In genomic region chrX:53717205-53717604, GRCh38 we compare ENCODE assay signal across 15 cellular contexts. TPM values are rescaled to one million over a fixed set of nuclear protein-coding genes. Genes with fewer than 3 reads are reported as not detected.
A peak's percentile ranks its signal among the peaks of the same experiment; 100 is the strongest.
DNase-seq lines count a peak whose midpoint lies in the region; ATAC-seq and TF ChIP-seq lines count a peak whose summit lies in the region.
"Had no signal": no experiment of that assay in that cellular context is flagged by ENCODE, and none has a peak within 500 bp of the region (broad histone marks: within the 10 kb centered on the region; RNA-seq: fewer than 3 reads in every experiment).

No MANE protein-coding gene starts in this region.

- peak; percentile 19 for DNase-seq in activated CD4-positive, alpha-beta T cell treated with anti-CD3 and anti-CD28 coated beads for 36 hours
- DNase-seq in activated CD4-positive, alpha-beta T cell treated with anti-CD3 and anti-CD28 coated beads for 4 hours, result no peak
- DNase-seq in PC-3 (no peak), NCI-H446 (lab: John Stamatoyannopoulos, UW) (no peak), right cardiac atrium (no peak)
- peak; percentile 10 for DNase-seq in activated naive CD8-positive, alpha-beta T cell treated with anti-CD3 and anti-CD28 coated beads for 36 hours
- no peak for DNase-seq in stimulated activated effector memory CD8-positive, alpha-beta T cell treated with anti-CD3 and anti-CD28 coated beads, Interleukin-12 subunit alpha, Interleukin-12 subunit beta, amount 100 ng/mL, for 72 hours (ENCODE audit: low spot score in 2 of 2)
- DNase-seq: body of pancreas, heart left ventricle, midbrain, NCI-H69, right lobe of liver had no signal

- H3K4me1 ChIP-seq in PC-3 (ENCODE audit: insufficient read depth, low read length), result peaks cover 54% of the 10 kb centered on the region
- H3K4me1 ChIP-seq in right cardiac atrium (ENCODE audit: control insufficient read depth, insufficient read depth, low read length), result no peaks in the 10 kb centered on the region
- H3K4me1 ChIP-seq: body of pancreas, right lobe of liver had no signal

- H3K9me3 Mint-ChIP-seq in activated CD4-positive, alpha-beta T cell treated with anti-CD3 and anti-CD28 coated beads for 36 hours (ENCODE audit: low read depth), result no peaks in the 10 kb centered on the region
- peaks cover 2% of the 10 kb centered on the region for H3K9me3 Mint-ChIP-seq in activated naive CD8-positive, alpha-beta T cell treated with anti-CD3 and anti-CD28 coated beads for 36 hours
- no peaks in the 10 kb centered on the region for H3K9me3 Mint-ChIP-seq in stimulated activated effector memory CD8-positive, alpha-beta T cell treated with anti-CD3 and anti-CD28 coated beads, Interleukin-12 subunit alpha, Interleukin-12 subunit beta, amount 100 ng/mL, for 72 hours

- no peaks in the 10 kb centered on the region for H3K79me2 ChIP-seq in PC-3 (ENCODE audit: low read length)

- H4K20me1 ChIP-seq in PC-3 (ENCODE audit: low read length), result no peaks in the 10 kb centered on the region

- no TSS peak for BruUV-seq in PC-3 (replicated peaks; lab: Mats Ljungman, UMichigan)

- no peaks in the 10 kb centered on the region for H3K9me3 ChIP-seq in PC-3 (ENCODE audit: low read length)
- no peaks in the 10 kb centered on the region for H3K9me3 ChIP-seq in right cardiac atrium (ENCODE audit: control insufficient read depth, low read length)
- H3K9me3 ChIP-seq: body of pancreas, heart left ventricle, right lobe of liver, tibial nerve had no signal

- H3K4me3 ChIP-seq in PC-3 (ENCODE audit: low read length) (no peak overlapping the region), right cardiac atrium (ENCODE audit: low read length) (no peak overlapping the region)
- H3K4me3 ChIP-seq: body of pancreas, heart left ventricle, right lobe of liver, tibial nerve had no signal

- peak overlapping the region; percentile 96 for H3K27ac Mint-ChIP-seq in activated CD4-positive, alpha-beta T cell treated with anti-CD3 and anti-CD28 coated beads for 36 hours
- H3K27ac Mint-ChIP-seq in activated naive CD8-positive, alpha-beta T cell treated with anti-CD3 and anti-CD28 coated beads for 36 hours, result peak overlapping the region; percentile 97
- H3K27ac Mint-ChIP-seq in stimulated activated effector memory CD8-positive, alpha-beta T cell treated with anti-CD3 and anti-CD28 coated beads, Interleukin-12 subunit alpha, Interleukin-12 subunit beta, amount 100 ng/mL, for 72 hours, result peak overlapping the region; percentile 98

- H3K4me2 ChIP-seq in PC-3 (ENCODE audit: low read length), result no peak overlapping the region; the same call in 1 of the 2 replicates

- POLR2A ChIA-PET in activated CD4-positive, alpha-beta T cell treated with anti-CD3 and anti-CD28 coated beads for 36 hours (lab: Charles Lee), result interaction anchor here (2.2 to 4.6 kb wide), 2 partner anchors 31 to 33 kb away, joined by 10 to 42 read pairs; partner anchors contain the start of gene HUWE1
- POLR2A ChIA-PET in PC-3 (lab: Charles Lee; ENCODE audit: unreplicated experiment), result no interaction called here

- H3K27me3 Mint-ChIP-seq in activated CD4-positive, alpha-beta T cell treated with anti-CD3 and anti-CD28 coated beads for 36 hours, result no peaks in the 10 kb centered on the region
- no peaks in the 10 kb centered on the region for H3K27me3 Mint-ChIP-seq in activated naive CD8-positive, alpha-beta T cell treated with anti-CD3 and anti-CD28 coated beads for 36 hours

- peaks cover 25% of the 10 kb centered on the region for H3K36me3 Mint-ChIP-seq in activated CD4-positive, alpha-beta T cell treated with anti-CD3 and anti-CD28 coated beads for 36 hours (ENCODE audit: low read depth)
- peaks cover 9% of the 10 kb centered on the region for H3K36me3 Mint-ChIP-seq in activated naive CD8-positive, alpha-beta T cell treated with anti-CD3 and anti-CD28 coated beads for 36 hours
- peaks cover 46% of the 10 kb centered on the region for H3K36me3 Mint-ChIP-seq in stimulated activated effector memory CD8-positive, alpha-beta T cell treated with anti-CD3 and anti-CD28 coated beads, Interleukin-12 subunit alpha, Interleukin-12 subunit beta, amount 100 ng/mL, for 72 hours

- WGBS in right cardiac atrium, result 58% methylated on average over 2 of the region's 2 CpGs

- H3K27me3 ChIP-seq in PC-3 (ENCODE audit: low read length), result no peaks in the 10 kb centered on the region
- no peaks in the 10 kb centered on the region for H3K27me3 ChIP-seq in right cardiac atrium (ENCODE audit: control insufficient read depth, insufficient read depth)
- H3K27me3 ChIP-seq: body of pancreas, right lobe of liver, tibial nerve had no signal

- no peak overlapping the region for H2AFZ ChIP-seq in PC-3 (ENCODE audit: low read length)

- no peaks in the 10 kb centered on the region for H3K9me2 ChIP-seq in PC-3 (replicated peaks; ENCODE audit: low read length)

- H3F3A ChIP-seq in PC-3 (ENCODE audit: low read length, unreplicated experiment), result peaks cover 4% of the 10 kb centered on the region

- peak; percentile 30 for ATAC-seq in activated CD4-positive, alpha-beta T cell treated with anti-CD3 and anti-CD28 coated beads for 36 hours
- ATAC-seq in PC-3, result no peak
- ATAC-seq in stimulated activated effector memory CD8-positive, alpha-beta T cell treated with anti-CD3 and anti-CD28 coated beads, Interleukin-12 subunit alpha, Interleukin-12 subunit beta, amount 100 ng/mL, for 72 hours, result peak; percentile 64
- no peak for ATAC-seq in right cardiac atrium
- no peak for ATAC-seq in GM18519 (IDR thresholded peaks at IDR 0.05; ENCODE audit: low FRiP score, unreplicated experiment)
- ATAC-seq: body of pancreas, heart left ventricle, right lobe of liver had no signal

- H3K4me1 Mint-ChIP-seq in activated CD4-positive, alpha-beta T cell treated with anti-CD3 and anti-CD28 coated beads for 36 hours, result peaks cover 39% of the 10 kb centered on the region
- H3K4me1 Mint-ChIP-seq in activated naive CD8-positive, alpha-beta T cell treated with anti-CD3 and anti-CD28 coated beads for 36 hours, result peaks cover 40% of the 10 kb centered on the region
- peaks cover 35% of the 10 kb centered on the region for H3K4me1 Mint-ChIP-seq in stimulated activated effector memory CD8-positive, alpha-beta T cell treated with anti-CD3 and anti-CD28 coated beads, Interleukin-12 subunit alpha, Interleukin-12 subunit beta, amount 100 ng/mL, for 72 hours

- H3K27ac ChIP-seq in PC-3 (ENCODE audit: low read length), result peak overlapping the region; percentile 89
- H3K27ac ChIP-seq in right cardiac atrium (ENCODE audit: low read length), result no peak overlapping the region
- H3K27ac ChIP-seq: 22Rv1, body of pancreas, right lobe of liver, tibial nerve had no signal

- no peaks in the 10 kb centered on the region for H3K36me3 ChIP-seq in PC-3 (ENCODE audit: low read depth, low read length)
- H3K36me3 ChIP-seq: heart left ventricle, right lobe of liver, tibial nerve had no signal

- peak overlapping the region; percentile 86 for H3K4me3 Mint-ChIP-seq in activated CD4-positive, alpha-beta T cell treated with anti-CD3 and anti-CD28 coated beads for 36 hours
- peak overlapping the region; percentile 85 for H3K4me3 Mint-ChIP-seq in activated naive CD8-positive, alpha-beta T cell treated with anti-CD3 and anti-CD28 coated beads for 36 hours
- H3K4me3 Mint-ChIP-seq in stimulated activated effector memory CD8-positive, alpha-beta T cell treated with anti-CD3 and anti-CD28 coated beads, Interleukin-12 subunit alpha, Interleukin-12 subunit beta, amount 100 ng/mL, for 72 hours, result peak overlapping the region; percentile 77

- CTCF ChIA-PET in activated CD4-positive, alpha-beta T cell treated with anti-CD3 and anti-CD28 coated beads for 36 hours (lab: Charles Lee), result interaction anchor here (0.6 to 1.6 kb wide), 5 partner anchors 12 to 115 kb away, joined by 3 to 5 read pairs (median 3); partner anchors contain the start of gene HUWE1
- CTCF ChIA-PET in PC-3 (lab: Charles Lee), result no interaction called here

- intact Hi-C loops in activated CD4-positive, alpha-beta T cell treated with anti-CD3 and anti-CD28 coated beads for 36 hours (cut with DNase I, micrococcal nuclease), result loop anchor here (10.0 kb wide), 5 partner anchors 118 to 918 kb away; partner anchors contain the start of genes FAM120C (in 1 of the 2), PHF8 (in 1 of the 2) and TSPYL2 (in 1 of the 2)
- intact Hi-C loops in PC-3 (cut with micrococcal nuclease) (no loop called here), right cardiac atrium (cut with DNase I) (no loop called here)

- no peak for TF ChIP-seq CTCF in PC-3 (conservative IDR thresholded peaks at IDR 0.05; ENCODE audit: low read depth, low read length)

- H3K9ac ChIP-seq in PC-3 (ENCODE audit: low read length), result no peak overlapping the region; the same call in 1 of the 2 replicates

RNA-seq across cellular contexts. Expression of gene HUWE1, which starts 30.7 kb away (rescaled TPM):
- 100 to 1,000 TPM; 513 to 554 TPM for total RNA-seq in activated CD4-positive, alpha-beta T cell treated with anti-CD3 and anti-CD28 coated beads for 36 hours
- total RNA-seq in PC-3 (2014; rRNA removed) (206 and 207 TPM in 2 replicates), right cardiac atrium (100 to 1,000 TPM; 109 to 159 (median 131) TPM)
- total RNA-seq in activated naive CD8-positive, alpha-beta T cell treated with anti-CD3 and anti-CD28 coated beads for 36 hours, result 100 to 1,000 TPM; 261 to 273 TPM
- 46.7 TPM for polyA plus RNA-seq in right cardiac atrium

Comparison
In these comparisons a context has a peak if more than half of its experiments do, and no peak if none do; other contexts are left out.
1. DNase-seq: peak in activated CD4-positive, alpha-beta T cell treated with anti-CD3 and anti-CD28 coated beads for 36 hours (single experiment) and activated naive CD8-positive, alpha-beta T cell treated with anti-CD3 and anti-CD28 coated beads for 36 hours (single experiment); none in activated CD4-positive, alpha-beta T cell treated with anti-CD3 and anti-CD28 coated beads for 4 hours (0 of 2), PC-3 (single experiment), stimulated activated effector memory CD8-positive, alpha-beta T cell treated with anti-CD3 and anti-CD28 coated beads, Interleukin-12 subunit alpha, Interleukin-12 subunit beta, amount 100 ng/mL, for 72 hours (0 of 2), NCI-H446 (0 of 2) and right cardiac atrium (0 of 3).
2. ATAC-seq: peak in activated CD4-positive, alpha-beta T cell treated with anti-CD3 and anti-CD28 coated beads for 36 hours (single experiment) and stimulated activated effector memory CD8-positive, alpha-beta T cell treated with anti-CD3 and anti-CD28 coated beads, Interleukin-12 subunit alpha, Interleukin-12 subunit beta, amount 100 ng/mL, for 72 hours (single experiment); none in PC-3 (single experiment), right cardiac atrium (0 of 2) and GM18519 (single experiment).
3. intact Hi-C loops: an anchor here in activated CD4-positive, alpha-beta T cell treated with anti-CD3 and anti-CD28 coated beads for 36 hours (10.0 kb wide); none called in PC-3 and right cardiac atrium.
4. Peak in every context shown above with its lines, with median percentiles within 50 percentile points of each other: H3K27ac Mint-ChIP-seq and H3K4me3 Mint-ChIP-seq.